2 cellular contexts compared by ENCODE assay signal in the genomic region with DNA sequence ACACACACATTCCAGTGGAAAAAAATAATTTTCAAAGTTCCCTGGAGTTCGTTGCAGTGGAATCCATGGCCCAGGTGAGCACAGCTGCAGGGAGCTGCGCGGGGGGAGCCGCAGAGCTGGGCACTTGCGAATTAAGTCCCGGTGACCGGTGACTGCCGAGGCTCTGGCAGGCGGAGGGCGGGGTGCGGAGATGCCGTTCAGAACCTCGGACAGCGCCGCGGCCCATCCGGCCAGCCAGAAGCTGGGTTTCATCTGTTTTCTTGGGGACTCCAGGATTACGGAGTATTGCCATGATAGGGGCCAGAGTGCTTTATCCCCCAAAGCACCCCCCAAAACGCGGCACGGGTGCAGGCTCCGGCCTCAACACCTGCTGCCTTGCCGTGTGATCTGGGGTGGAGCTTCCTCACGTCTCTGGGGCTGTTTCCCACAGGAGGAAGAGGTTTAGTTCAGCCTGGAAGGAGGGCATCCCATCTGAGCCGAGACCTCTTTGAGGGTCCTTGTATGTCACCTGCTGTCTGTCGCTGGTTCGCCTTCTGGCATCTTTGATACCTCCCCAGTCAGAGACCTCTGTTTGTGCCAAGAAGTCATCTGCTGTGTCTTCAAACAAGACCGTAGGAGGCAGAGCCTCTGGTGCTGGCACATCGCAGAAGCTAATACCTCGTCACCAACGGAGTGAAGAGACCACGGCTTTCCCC.
TF ChIP-seq lines count a peak whose summit lies in the region.

No MANE protein-coding gene starts in this region.

TF ChIP-seq in K562, 482 proteins besides CTCF, POLR2A, EP300 and RAD21 (continued from another document):
- TF ChIP-seq FOXJ2 (tag; IDR thresholded peaks at IDR 0.05) = no peak
- no peak for TF ChIP-seq FUS (optimal IDR thresholded peaks at IDR 0.05; ENCODE audit: low read depth, low read length)
- no peak for TF ChIP-seq LCOR (CRISPR knock-in tag; IDR thresholded peaks at IDR 0.05)
- peak in 1 of 2 experiments; percentile 37; a peak in 1 of 4 replicates for TF ChIP-seq SRF (CRISPR knock-in tag; IDR thresholded peaks at IDR 0.05)
- TF ChIP-seq, protein P1, sequence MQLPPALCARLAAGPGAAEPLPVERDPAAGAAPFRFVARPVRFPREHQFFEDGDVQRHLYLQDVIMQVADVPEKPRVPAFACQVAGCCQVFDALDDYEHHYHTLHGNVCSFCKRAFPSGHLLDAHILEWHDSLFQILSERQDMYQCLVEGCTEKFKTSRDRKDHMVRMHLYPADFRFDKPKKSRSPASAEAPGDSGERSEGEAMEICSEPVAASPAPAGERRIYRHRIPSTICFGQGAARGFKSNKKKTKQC (CRISPR knock-in tag; IDR thresholded peaks at IDR 0.05) = peak; percentile 78
- TF ChIP-seq MITF (IDR thresholded peaks at IDR 0.05) = no peak

TF ChIP-seq in HepG2, 621 proteins besides CTCF, POLR2A, EP300 and RAD21 (continued from another document and continues in another):
- TF ChIP-seq ZNF703 (CRISPR knock-in tag; IDR thresholded peaks at IDR 0.05; ENCODE audit: borderline replicate concordance) (no peak; the same call in 1 of the 2 replicates), U2AF2 (IDR thresholded peaks at IDR 0.05; ENCODE audit: low read depth, low read length) (no peak), BRF2 (CRISPR knock-in tag; IDR thresholded peaks at IDR 0.05) (no peak), ZNF24 (IDR thresholded peaks at IDR 0.05) (no peak), ETS1 (CRISPR knock-in tag; IDR thresholded peaks at IDR 0.05) (peak; percentile 88), HNRNPUL1 (IDR thresholded peaks at IDR 0.05; ENCODE audit: low read depth, low read length) (no peak), DDIT3 (CRISPR knock-in tag; IDR thresholded peaks at IDR 0.05) (no peak), ZFY (CRISPR knock-in tag; IDR thresholded peaks at IDR 0.05) (peak; percentile 37; the same call in 1 of the 2 replicates), ATF6 (CRISPR knock-in tag; conservative IDR thresholded peaks at IDR 0.05) (peak; percentile 96; the same call in 1 of the 2 replicates), RFXANK (CRISPR knock-in tag; IDR thresholded peaks at IDR 0.05) (no peak), SIN3A (IDR thresholded peaks at IDR 0.05; ENCODE audit: borderline replicate concordance, low read depth, low read length) (no peak), TGIF2 (CRISPR knock-in tag; IDR thresholded peaks at IDR 0.05) (no peak), ZNF543 (CRISPR knock-in tag; IDR thresholded peaks at IDR 0.05) (peak; percentile 78; the same call in 1 of the 2 replicates), HOXA5 (CRISPR knock-in tag; IDR thresholded peaks at IDR 0.05) (peak; percentile 94), CREB1 (IDR thresholded peaks at IDR 0.05) (no peak), CREB1 (CRISPR knock-in tag; IDR thresholded peaks at IDR 0.05) (no peak), ZKSCAN5 (CRISPR knock-in tag; IDR thresholded peaks at IDR 0.05) (0 out of 2 replicates have a peak, but pooled peaks have one; percentile 48), ZNF343 (CRISPR knock-in tag; IDR thresholded peaks at IDR 0.05) (no peak), ZNF678 (CRISPR knock-in tag; IDR thresholded peaks at IDR 0.05) (no peak), ARID3A (IDR thresholded peaks at IDR 0.05; ENCODE audit: low read depth, low read length) (no peak), SUZ12 (IDR thresholded peaks at IDR 0.05; ENCODE audit: low read depth, low read length) (no peak), CBX2 (IDR thresholded peaks at IDR 0.05; ENCODE audit: low read depth, low read length) (no peak), CBX2 (CRISPR knock-in tag; IDR thresholded peaks at IDR 0.05; ENCODE audit: low read depth) (no peak), FOXK2 (IDR thresholded peaks at IDR 0.05) (no peak), ZNF644 (CRISPR knock-in tag; IDR thresholded peaks at IDR 0.05; ENCODE audit: low read depth) (no peak), ZFAT (CRISPR knock-in tag; conservative IDR thresholded peaks at IDR 0.05) (no peak), ZBTB7A (CRISPR knock-in tag; IDR thresholded peaks at IDR 0.05) (no peak), ZFP36 (IDR thresholded peaks at IDR 0.05; ENCODE audit: borderline replicate concordance, low read depth, low read length, partially characterized antibody) (no peak), ZNF891 (CRISPR knock-in tag; IDR thresholded peaks at IDR 0.05) (peak; percentile 77; the same call in 1 of the 2 replicates), ZNF816 (CRISPR knock-in tag; IDR thresholded peaks at IDR 0.05; ENCODE audit: borderline replicate concordance) (0 out of 2 replicates have a peak, but pooled peaks have one; percentile 53), ARNT (IDR thresholded peaks at IDR 0.05) (no peak), NCOA2 (CRISPR knock-in tag; IDR thresholded peaks at IDR 0.05) (peak; percentile 60; the same call in 1 of the 2 replicates), DRAP1 (CRISPR knock-in tag; IDR thresholded peaks at IDR 0.05) (peak; percentile 46; the same call in 1 of the 2 replicates), ZNF615 (CRISPR knock-in tag; IDR thresholded peaks at IDR 0.05; ENCODE audit: borderline replicate concordance) (peak; percentile 86), TOE1 (CRISPR knock-in tag; IDR thresholded peaks at IDR 0.05) (peak; percentile 77; the same call in 1 of the 2 replicates), ZNF431 (CRISPR knock-in tag; IDR thresholded peaks at IDR 0.05; ENCODE audit: borderline replicate concordance, low read depth) (peak; percentile 58; the same call in 1 of the 2 replicates)
- TF ChIP-seq, protein P2, sequence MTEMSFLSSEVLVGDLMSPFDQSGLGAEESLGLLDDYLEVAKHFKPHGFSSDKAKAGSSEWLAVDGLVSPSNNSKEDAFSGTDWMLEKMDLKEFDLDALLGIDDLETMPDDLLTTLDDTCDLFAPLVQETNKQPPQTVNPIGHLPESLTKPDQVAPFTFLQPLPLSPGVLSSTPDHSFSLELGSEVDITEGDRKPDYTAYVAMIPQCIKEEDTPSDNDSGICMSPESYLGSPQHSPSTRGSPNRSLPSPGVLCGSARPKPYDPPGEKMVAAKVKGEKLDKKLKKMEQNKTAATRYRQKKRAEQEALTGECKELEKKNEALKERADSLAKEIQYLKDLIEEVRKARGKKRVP (CRISPR knock-in tag; IDR thresholded peaks at IDR 0.05) = no peak
- TF ChIP-seq, protein P3, sequence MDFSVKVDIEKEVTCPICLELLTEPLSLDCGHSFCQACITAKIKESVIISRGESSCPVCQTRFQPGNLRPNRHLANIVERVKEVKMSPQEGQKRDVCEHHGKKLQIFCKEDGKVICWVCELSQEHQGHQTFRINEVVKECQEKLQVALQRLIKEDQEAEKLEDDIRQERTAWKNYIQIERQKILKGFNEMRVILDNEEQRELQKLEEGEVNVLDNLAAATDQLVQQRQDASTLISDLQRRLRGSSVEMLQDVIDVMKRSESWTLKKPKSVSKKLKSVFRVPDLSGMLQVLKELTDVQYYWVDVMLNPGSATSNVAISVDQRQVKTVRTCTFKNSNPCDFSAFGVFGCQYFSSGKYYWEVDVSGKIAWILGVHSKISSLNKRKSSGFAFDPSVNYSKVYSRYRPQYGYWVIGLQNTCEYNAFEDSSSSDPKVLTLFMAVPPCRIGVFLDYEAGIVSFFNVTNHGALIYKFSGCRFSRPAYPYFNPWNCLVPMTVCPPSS (IDR thresholded peaks at IDR 0.05) = no peak
- TF ChIP-seq, protein P4, sequence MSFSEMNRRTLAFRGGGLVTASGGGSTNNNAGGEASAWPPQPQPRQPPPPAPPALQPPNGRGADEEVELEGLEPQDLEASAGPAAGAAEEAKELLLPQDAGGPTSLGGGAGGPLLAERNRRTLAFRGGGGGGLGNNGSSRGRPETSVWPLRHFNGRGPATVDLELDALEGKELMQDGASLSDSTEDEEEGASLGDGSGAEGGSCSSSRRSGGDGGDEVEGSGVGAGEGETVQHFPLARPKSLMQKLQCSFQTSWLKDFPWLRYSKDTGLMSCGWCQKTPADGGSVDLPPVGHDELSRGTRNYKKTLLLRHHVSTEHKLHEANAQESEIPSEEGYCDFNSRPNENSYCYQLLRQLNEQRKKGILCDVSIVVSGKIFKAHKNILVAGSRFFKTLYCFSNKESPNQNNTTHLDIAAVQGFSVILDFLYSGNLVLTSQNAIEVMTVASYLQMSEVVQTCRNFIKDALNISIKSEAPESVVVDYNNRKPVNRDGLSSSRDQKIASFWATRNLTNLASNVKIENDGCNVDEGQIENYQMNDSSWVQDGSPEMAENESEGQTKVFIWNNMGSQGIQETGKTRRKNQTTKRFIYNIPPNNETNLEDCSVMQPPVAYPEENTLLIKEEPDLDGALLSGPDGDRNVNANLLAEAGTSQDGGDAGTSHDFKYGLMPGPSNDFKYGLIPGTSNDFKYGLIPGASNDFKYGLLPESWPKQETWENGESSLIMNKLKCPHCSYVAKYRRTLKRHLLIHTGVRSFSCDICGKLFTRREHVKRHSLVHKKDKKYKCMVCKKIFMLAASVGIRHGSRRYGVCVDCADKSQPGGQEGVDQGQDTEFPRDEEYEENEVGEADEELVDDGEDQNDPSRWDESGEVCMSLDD (CRISPR knock-in tag; IDR thresholded peaks at IDR 0.05; ENCODE audit: borderline replicate concordance) = peak; percentile 73; the same call in 1 of the 2 replicates
- TF ChIP-seq, protein P5, sequence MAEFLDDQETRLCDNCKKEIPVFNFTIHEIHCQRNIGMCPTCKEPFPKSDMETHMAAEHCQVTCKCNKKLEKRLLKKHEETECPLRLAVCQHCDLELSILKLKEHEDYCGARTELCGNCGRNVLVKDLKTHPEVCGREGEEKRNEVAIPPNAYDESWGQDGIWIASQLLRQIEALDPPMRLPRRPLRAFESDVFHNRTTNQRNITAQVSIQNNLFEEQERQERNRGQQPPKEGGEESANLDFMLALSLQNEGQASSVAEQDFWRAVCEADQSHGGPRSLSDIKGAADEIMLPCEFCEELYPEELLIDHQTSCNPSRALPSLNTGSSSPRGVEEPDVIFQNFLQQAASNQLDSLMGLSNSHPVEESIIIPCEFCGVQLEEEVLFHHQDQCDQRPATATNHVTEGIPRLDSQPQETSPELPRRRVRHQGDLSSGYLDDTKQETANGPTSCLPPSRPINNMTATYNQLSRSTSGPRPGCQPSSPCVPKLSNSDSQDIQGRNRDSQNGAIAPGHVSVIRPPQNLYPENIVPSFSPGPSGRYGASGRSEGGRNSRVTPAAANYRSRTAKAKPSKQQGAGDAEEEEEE (CRISPR knock-in tag; IDR thresholded peaks at IDR 0.05; ENCODE audit: borderline replicate concordance) = no peak
